Comparison of ENCODE assay signal across 8 cellular contexts in the genomic region with DNA sequence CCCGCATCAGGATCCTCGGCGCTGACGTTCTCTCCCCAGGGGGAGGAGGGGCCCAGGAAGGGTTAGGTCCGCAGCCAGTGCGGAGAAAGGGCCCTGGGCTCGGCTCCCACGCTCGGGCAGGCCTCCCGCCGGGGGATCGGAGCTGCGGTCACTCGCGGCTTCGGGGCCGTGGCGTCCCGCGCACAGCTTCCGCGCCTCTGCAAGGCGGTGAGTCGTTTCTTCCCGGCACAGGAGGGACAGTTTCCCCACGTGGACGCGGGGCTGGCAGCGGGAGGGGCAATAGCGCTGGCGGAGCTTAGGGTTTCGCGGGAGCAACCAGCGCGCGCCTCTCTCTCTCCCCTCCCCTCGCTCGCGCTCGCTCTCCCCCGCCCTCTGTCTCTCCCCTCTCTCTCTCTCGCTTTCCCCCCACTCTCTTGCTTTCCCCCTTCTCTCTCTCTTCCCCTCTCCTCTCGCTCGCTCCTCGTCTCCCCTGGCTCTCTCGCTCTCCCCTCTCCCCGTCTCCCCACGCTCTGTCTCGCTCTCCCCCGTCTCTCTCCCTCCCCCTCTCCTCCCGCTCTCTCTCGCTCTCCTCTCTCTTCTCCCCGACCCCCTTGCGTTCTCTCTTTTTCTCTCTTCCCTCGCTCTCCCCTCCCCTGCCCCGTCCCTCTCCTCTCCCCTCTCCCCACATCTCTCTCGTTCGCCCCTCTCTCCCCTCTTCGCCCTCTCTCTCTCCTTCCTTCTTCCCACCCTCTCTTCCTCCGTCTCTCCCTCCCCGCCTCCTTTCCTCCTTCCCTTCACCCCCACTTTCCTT. TPM values are rescaled to one million over a fixed set of nuclear protein-coding genes. Genes with fewer than 3 reads are reported as not detected.
DNase-seq lines count a peak whose midpoint lies in the region; TF ChIP-seq lines count a peak whose summit lies in the region.

No MANE protein-coding gene starts in this region.

- WGBS in urinary bladder = under 1% methylated on average over 61 of the region's 61 CpGs

- peak overlapping the region; percentile 79 for H3K4me2 ChIP-seq in parathyroid adenoma (ENCODE audit: low read length)

- H3K4me1 ChIP-seq in cardiac muscle cell (ENCODE audit: low read depth) (no peaks in the 10 kb centered on the region), parathyroid adenoma (peaks cover 3% of the 10 kb centered on the region), urinary bladder (ENCODE audit: insufficient read depth) (peaks cover 4% of the 10 kb centered on the region)

- H3K9me3 ChIP-seq in cardiac muscle cell (ENCODE audit: low read depth) (no peaks in the 10 kb centered on the region), parathyroid adenoma (ENCODE audit: control insufficient read depth, low read length) (no peaks in the 10 kb centered on the region)

- H3K4me3 ChIP-seq in cardiac muscle cell (peak overlapping the region; percentile 83), parathyroid adenoma (ENCODE audit: low read depth, low read length) (peak overlapping the region; percentile 52), urinary bladder (ENCODE audit: low read depth, low read length) (peak overlapping the region; percentile 42)

- H3K27me3 ChIP-seq in cardiac muscle cell (peaks cover 49% of the 10 kb centered on the region), parathyroid adenoma (ENCODE audit: control insufficient read depth, insufficient read depth, low read length) (no peaks in the 10 kb centered on the region)

- H3K27ac ChIP-seq in cardiac muscle cell (no peak overlapping the region), parathyroid adenoma (no peak overlapping the region), urinary bladder (ENCODE audit: low read depth) (no peak overlapping the region)

- H3K36me3 ChIP-seq in cardiac muscle cell (no peaks in the 10 kb centered on the region), parathyroid adenoma (ENCODE audit: control insufficient read depth, insufficient read depth, low read length) (no peaks in the 10 kb centered on the region), urinary bladder (ENCODE audit: insufficient read depth) (no peaks in the 10 kb centered on the region)

- TF ChIP-seq CTCF in cardiac muscle cell (IDR thresholded peaks at IDR 0.05; ENCODE audit: low read depth, low read length) (no peak), parathyroid adenoma (IDR thresholded peaks at IDR 0.05) (no peak)

- POLR2A ChIA-PET in HEK293T (lab: Yijun Ruan, JAX) = interaction anchor here (1.0 to 3.0 kb wide), 6 partner anchors 10 to 117 kb away, joined by 3 to 12 read pairs (median 4); a partner anchor contains a TSS

- no peak overlapping the region for H3K9ac ChIP-seq in parathyroid adenoma

- DNase-seq in AG08395 (ENCODE audit: low spot score) (peak; percentile 76), HEK293T (ENCODE audit: extremely low spot score) (peak; percentile 58), RPMI7951 (ENCODE audit: low read depth) (peak; percentile 43), cardiac muscle cell (ENCODE audit: low read depth in 1 of 2, low spot score in 1 of 2) (peak; percentile 62 to 75), NCI-H128 (lab: John Stamatoyannopoulos, UW; ENCODE audit: unreplicated experiment) (no peak)
- peak; percentile 60 for DNase-seq in activated naive CD4-positive, alpha-beta T cell treated with anti-CD3 and anti-CD28 coated beads, Interleukin-2, amount 50 U/mL, for 16 hours

- peak overlapping the region; percentile 92 for H2AFZ ChIP-seq in parathyroid adenoma

- no peaks in the 10 kb centered on the region for H3K79me2 ChIP-seq in parathyroid adenoma

- CTCF ChIA-PET in HEK293T (lab: Yijun Ruan, JAX) = interaction anchor here (0.7 kb wide), 1 partner anchor 11 kb away, joined by 3 read pairs; no protein-coding TSS in a partner anchor

TF ChIP-seq in HEK293T, 16 proteins besides CTCF, POLR2A, EP300 and RAD21:
- peak; percentile 84 for TF ChIP-seq L3MBTL2 (conservative IDR thresholded peaks at IDR 0.05)
- TF ChIP-seq HDGF (IDR thresholded peaks at IDR 0.05; ENCODE audit: borderline replicate concordance) = no peak

RNA-seq across cellular contexts. Expression of a gene that starts 12.8 kb away (rescaled TPM):
- total RNA-seq in RPMI7951 (2014; rRNA removed; shearing (Covaris generic)) = 0.88 and 1.1 TPM in 2 replicates
- 7.4 and 10.9 TPM in 2 replicates for total RNA-seq in cardiac muscle cell
- polyA plus RNA-seq in cardiac muscle cell = 3.3 and 5.4 TPM in 2 replicates
- 2.7 TPM for total RNA-seq in urinary bladder
- 0.25 TPM for polyA plus RNA-seq in urinary bladder
